Comparison of ENCODE assay signal across 20 cellular contexts in the genomic region with DNA sequence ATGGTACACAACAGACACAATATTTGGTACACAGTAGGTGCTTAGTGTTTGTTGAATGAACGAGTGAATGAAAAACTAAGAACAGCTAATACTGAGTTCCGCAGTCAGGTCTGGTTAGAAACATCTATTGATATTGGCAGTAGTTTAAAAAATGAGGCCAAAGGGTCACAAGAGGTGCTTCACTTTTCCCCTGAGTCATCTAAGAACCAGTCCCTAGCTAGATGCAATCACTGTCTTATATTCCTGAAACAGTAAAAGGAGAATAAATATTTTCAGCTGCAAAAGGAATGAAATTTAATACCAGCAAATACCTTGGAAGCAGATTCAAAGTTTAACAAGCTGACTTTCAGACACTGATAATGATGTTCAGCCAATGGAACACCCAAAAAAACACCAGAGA. TPM values are rescaled to one million over a fixed set of nuclear protein-coding genes. Genes with fewer than 3 reads are reported as not detected.
DNase-seq lines count a peak whose midpoint lies in the region; ATAC-seq and TF ChIP-seq lines count a peak whose summit lies in the region.
"Had no signal": no experiment of that assay in that cellular context is flagged by ENCODE, and none has a peak within 500 bp of the region (broad histone marks: within the 10 kb centered on the region; RNA-seq: fewer than 3 reads in every experiment).

No MANE protein-coding gene starts in this region.

- H3K4me2 ChIP-seq in PC-9 = peak overlapping the region; percentile 10; the same call in 1 of the 2 replicates
- H3K4me2 ChIP-seq: BLaER1, GM23338 had no signal

- peak; percentile 87 for ATAC-seq in left lobe of liver
- ATAC-seq in HG03439 (IDR thresholded peaks at IDR 0.05; ENCODE audit: unreplicated experiment) = no peak
- no peak for ATAC-seq in T-helper 17 cell
- ATAC-seq: CD8-positive, alpha-beta T cell; GM23338 had no signal

- no peaks in the 10 kb centered on the region for H3K79me2 ChIP-seq in PC-9 (ENCODE audit: low read depth)

- H3K4me1 ChIP-seq in PC-9 (replicated peaks; ENCODE audit: insufficient read depth) = peaks cover 12% of the 10 kb centered on the region
- no peaks in the 10 kb centered on the region for H3K4me1 ChIP-seq in HAP-1
- H3K4me1 ChIP-seq: BLaER1 had no signal

- H3K4me3 ChIP-seq in PC-9 (no peak overlapping the region), HAP-1 (no peak overlapping the region)
- H3K4me3 ChIP-seq: BLaER1, GM23338 had no signal

- TF ChIP-seq CTCF in PC-9 (conservative IDR thresholded peaks at IDR 0.05) = no peak

- no peaks in the 10 kb centered on the region for H3K9me2 ChIP-seq in PC-9 (ENCODE audit: insufficient read depth)

- H4K20me1 ChIP-seq in PC-9 (ENCODE audit: insufficient read depth) = no peaks in the 10 kb centered on the region
- H4K20me1 ChIP-seq: BLaER1 had no signal

- H3K27me3 Mint-ChIP-seq in T-helper 17 cell = peaks cover 17% of the 10 kb centered on the region

- no TSS peak for BruUV-seq in PC-9 (replicated peaks; lab: Mats Ljungman, UMichigan)

- no peaks in the 10 kb centered on the region for H3K4me1 Mint-ChIP-seq in T-helper 17 cell
- H3K4me1 Mint-ChIP-seq: GM23338 had no signal

- CTCF ChIA-PET in PC-9 (lab: Charles Lee) = interaction anchor here (0.7 kb wide), 1 partner anchor 14 kb away, joined by 3 read pairs; no protein-coding TSS in a partner anchor

- DNase-seq in HCEC 1CT (peak; percentile 14), PC-9 (peak in 1 of 2 experiments; percentile 69), fibroblast of gingiva (ENCODE audit: low read depth) (peak; percentile 15), left lobe of liver (ENCODE audit: low spot score) (no peak), germinal center (ENCODE audit: low spot score) (no peak), T-helper 17 cell (no peak), HAP-1 (ENCODE audit: low spot score in 2 of 2) (no peak)
- DNase-seq: CD8-positive, alpha-beta T cell; DMS53; NCI-H1417 treated with DMSO at 0.1 percent for 48 hours; NCI-H187 treated with DMSO at 0.1 percent for 48 hours; NCI-H2227 treated with DMSO at 0.1 percent for 48 hours; NCI-H524; NCI-H82; OCI-M1; RPMI8226; SIG-M5 had no signal

- H3F3A ChIP-seq in PC-9 (ENCODE audit: insufficient read depth, low read depth) = no peaks in the 10 kb centered on the region; the same call in 1 of the 2 replicates

- peaks cover 27% of the 10 kb centered on the region; the same call in 1 of the 2 replicates for H3K36me3 ChIP-seq in PC-9 (ENCODE audit: low read depth)
- H3K36me3 ChIP-seq in HAP-1 (replicated peaks) = peaks cover 86% of the 10 kb centered on the region
- H3K36me3 ChIP-seq: BLaER1 had no signal

- no peaks in the 10 kb centered on the region for H3K9me3 ChIP-seq in PC-9 (ENCODE audit: insufficient read depth, low read depth)
- no peaks in the 10 kb centered on the region for H3K9me3 ChIP-seq in T-helper 17 cell (ENCODE audit: control insufficient read depth, low read length, poor library complexity, severe bottlenecking)
- no peaks in the 10 kb centered on the region for H3K9me3 ChIP-seq in HAP-1

- H3K4me3 Mint-ChIP-seq in T-helper 17 cell = no peak overlapping the region
- H3K4me3 Mint-ChIP-seq: CD8-positive, alpha-beta T cell; GM23338 had no signal

- peak overlapping the region; percentile 67 for H3K27ac ChIP-seq in PC-9
- H3K27ac ChIP-seq: BLaER1 had no signal

- no peaks in the 10 kb centered on the region for H3K27me3 ChIP-seq in PC-9 (ENCODE audit: insufficient read depth, low read depth)
- H3K27me3 ChIP-seq in HAP-1 (ENCODE audit: low read depth) = no peaks in the 10 kb centered on the region
- H3K27me3 ChIP-seq: BLaER1 had no signal

- intact Hi-C loops in PC-9 (cut with micrococcal nuclease; ENCODE audit: unreplicated experiment) = loop anchor here (5.0 kb wide), 1 partner anchor 127 kb away; no protein-coding TSS in a partner anchor

- in situ Hi-C loops in HAP-1 (cut with MboI; ENCODE audit: low sequenced_read_pairs) = no loop called here

- no peak overlapping the region for H3K27ac Mint-ChIP-seq in T-helper 17 cell
- H3K27ac Mint-ChIP-seq: CD8-positive, alpha-beta T cell; GM23338 had no signal

- POLR2A ChIA-PET in PC-9 (lab: Charles Lee; ENCODE audit: unreplicated experiment) = interaction anchor here (0.7 kb wide), 1 partner anchor 629 kb away, joined by 4 read pairs; no protein-coding TSS in a partner anchor

- H3K36me3 Mint-ChIP-seq in T-helper 17 cell (ENCODE audit: low read depth) = no peaks in the 10 kb centered on the region

- H2AFZ ChIP-seq in PC-9 = no peak overlapping the region
- H2AFZ ChIP-seq: GM23338 had no signal

RNA-seq across cellular contexts. Expression of a gene that starts 54.5 kb away (rescaled TPM):
- 94.4 and 97.5 TPM in 2 replicates for total RNA-seq in PC-9 (2021)
- total RNA-seq in left lobe of liver = 3.1 TPM
- total RNA-seq in T-helper 17 cell = 1 to 10 TPM; 5.7 to 6.1 TPM

Comparison
In these comparisons a context has a peak if more than half of its experiments do, and no peak if none do; other contexts are left out.
1. DNase-seq: peak in HCEC 1CT (single experiment) and fibroblast of gingiva (single experiment); none in left lobe of liver (single experiment), germinal center (single experiment), T-helper 17 cell (0 of 3) and HAP-1 (0 of 2).
2. RNA of a gene that starts 54.5 kb away (total RNA-seq): 94.4 to 97.5 TPM in PC-9; 5.7 to 6.1 TPM in T-helper 17 cell and 3.1 TPM in left lobe of liver (single experiment); every median in the first group is over 10 times any median in the second.